In genomic region chr21:40783404-40783803, GRCh38 we compare ENCODE assay signal across 35 cellular contexts.
"Had no signal": no experiment of that assay in that cellular context is flagged by ENCODE, and none has a peak within 500 bp of the region (broad histone marks: within the 10 kb centered on the region; RNA-seq: fewer than 3 reads in every experiment).

No MANE protein-coding gene starts in this region.

- DNase-seq: Kasumi-1, MG63, MM.1S, MV-4-11, NCI-H1048, NCI-H1092, NCI-H1092 treated with DMSO at 0.1 percent for 48 hours, NCI-H1105, NCI-H1105 treated with DMSO at 0.1 percent for 48 hours, NCI-H1417, NCI-H1417 treated with DMSO at 0.1 percent for 48 hours, NCI-H1436, NCI-H1436 treated with DMSO at 0.1 percent for 48 hours, NCI-H146, NCI-H1694, NCI-H1694 treated with DMSO at 0.1 percent for 48 hours, NCI-H187, NCI-H187 treated with DMSO at 0.1 percent for 48 hours, NCI-H1930, NCI-H2029, NCI-H2029 treated with DMSO at 0.1 percent for 48 hours, NCI-H2081, NCI-H2081 treated with DMSO at 0.1 percent for 48 hours, NCI-H2107, NCI-H2171, NCI-H2171 treated with DMSO at 0.1 percent for 48 hours, NCI-H2227 treated with DMSO at 0.1 percent for 48 hours, NCI-H226, NCI-H345, NCI-H446, NCI-H446 treated with DMSO at 0.1 percent for 48 hours, NCI-H510A treated with DMSO at 0.1 percent for 48 hours, NCI-H524, NCI-H524 treated with DMSO at 0.1 percent for 48 hours, NCI-H526 had no signal

- H3K4me3 ChIP-seq: MG63 had no signal

- H3K36me3 ChIP-seq: MG63 had no signal

- H3K27me3 ChIP-seq: MG63 had no signal

- H3K9me3 ChIP-seq: MG63 had no signal
